Comparison of ENCODE assay signal across 8 cellular contexts in genomic region chr17:8248751-8249607, GRCh38. TPM values are rescaled to one million over a fixed set of nuclear protein-coding genes. Genes with fewer than 3 reads are reported as not detected.
A peak's percentile ranks its signal among the peaks of the same experiment; 100 is the strongest.
DNase-seq lines count a peak whose midpoint lies in the region; ATAC-seq and TF ChIP-seq lines count a peak whose summit lies in the region.

PFAS (plus strand) TSS chr17:8249289; CDS start chr17:8253938, 4,649 bp downstream.

- H3K27ac ChIP-seq in left ventricle myocardium inferior (replicated peaks), result peak within 1 kb of the TSS; percentile 97
- peak within 1 kb of the TSS; percentile 96 to 99 (median 98) for H3K27ac ChIP-seq in upper lobe of left lung

- TF ChIP-seq EP300 in upper lobe of left lung (IDR thresholded peaks at IDR 0.05), result no peak

- H3K36me3 Mint-ChIP-seq in T-helper 17 cell (ENCODE audit: low read depth) (peaks cover 7% of the 10 kb centered on the region), progenitor cell of endocrine pancreas (ENCODE audit: insufficient read depth) (peaks cover 7% of the 10 kb centered on the region)

- WGBS in upper lobe of left lung, 2 donors, result 0 to 2% methylated on average over 18 to 58 of the region's 58 CpGs

- peak; percentile 94 for DNase-seq in GM10266 (ENCODE audit: extremely low spot score)
- DNase-seq in NCI-H146 treated with DMSO at 0.1 percent for 48 hours (lab: John Stamatoyannopoulos, UW; ENCODE audit: unreplicated experiment), result peak; percentile 69
- DNase-seq in T-helper 17 cell, result peak; percentile 90 to 97 (median 93)
- DNase-seq in amygdala (lab: John Stamatoyannopoulos, UW), result peak; percentile 57 to 95 (median 86)
- DNase-seq in left ventricle myocardium inferior, result peak; percentile 97
- DNase-seq in progenitor cell of endocrine pancreas (ENCODE audit: low spot score, unreplicated experiment), result peak; percentile 96
- peak; percentile 97 to 100 for DNase-seq in upper lobe of left lung

- H3K4me3 Mint-ChIP-seq in T-helper 17 cell, result peak within 1 kb of the TSS; percentile 99
- peak within 1 kb of the TSS; percentile 98 for H3K4me3 Mint-ChIP-seq in progenitor cell of endocrine pancreas (ENCODE audit: low read depth)

- H3K4me3 ChIP-seq in left ventricle myocardium inferior, result peak within 1 kb of the TSS; percentile 90
- H3K4me3 ChIP-seq in upper lobe of left lung, result peak within 1 kb of the TSS; percentile 61 to 90 (median 73)

- H3K27ac Mint-ChIP-seq in T-helper 17 cell, result peak within 1 kb of the TSS; percentile 100
- H3K27ac Mint-ChIP-seq in progenitor cell of endocrine pancreas, result peak within 1 kb of the TSS; percentile 100

- no peak for TF ChIP-seq CTCF in GM10266 (IDR thresholded peaks at IDR 0.05; ENCODE audit: control insufficient read depth, insufficient read depth, low read depth, missing control alignments)
- TF ChIP-seq CTCF in left ventricle myocardium inferior (IDR thresholded peaks at IDR 0.05; ENCODE audit: borderline replicate concordance), result no peak
- TF ChIP-seq CTCF in progenitor cell of endocrine pancreas (IDR thresholded peaks at IDR 0.05; ENCODE audit: unreplicated experiment), result no peak
- peak in 2 of 6 experiments; percentile 8 to 14 for TF ChIP-seq CTCF in upper lobe of left lung (IDR thresholded peaks at IDR 0.05)

- H3K27me3 ChIP-seq in left ventricle myocardium inferior (ENCODE audit: low read depth) (no peaks in the 10 kb centered on the region), upper lobe of left lung (no peaks in the 10 kb centered on the region)

- no peaks in the 10 kb centered on the region for H3K27me3 Mint-ChIP-seq in T-helper 17 cell
- H3K27me3 Mint-ChIP-seq in progenitor cell of endocrine pancreas, result no peaks in the 10 kb centered on the region

- H3K36me3 ChIP-seq in left ventricle myocardium inferior, result peaks cover 15% of the 10 kb centered on the region
- peaks cover 0 to 10% (median 2%) of the 10 kb centered on the region in 4 donors for H3K36me3 ChIP-seq in upper lobe of left lung

- ATAC-seq in HG02678 (IDR thresholded peaks at IDR 0.05; ENCODE audit: unreplicated experiment), result peak; percentile 50
- peak; percentile 58 for ATAC-seq in T-helper 17 cell
- ATAC-seq in upper lobe of left lung (ENCODE audit: low FRiP score in 2 of 2), result peak; percentile 87 to 89

- intact Hi-C loops in left ventricle myocardium inferior (cut with micrococcal nuclease), result no loop called here

- H3K9me3 ChIP-seq in T-helper 17 cell (ENCODE audit: control insufficient read depth, low read length, poor library complexity, severe bottlenecking) (no peaks in the 10 kb centered on the region), left ventricle myocardium inferior (replicated peaks) (no peaks in the 10 kb centered on the region), upper lobe of left lung (no peaks in the 10 kb centered on the region)

- peak in 3 of 4 donors; percentile 36 to 56 (median 39) for TF ChIP-seq POLR2A in upper lobe of left lung (IDR thresholded peaks at IDR 0.05)

- H3K4me1 Mint-ChIP-seq in T-helper 17 cell (peaks cover 52% of the 10 kb centered on the region), progenitor cell of endocrine pancreas (ENCODE audit: low read depth) (peaks cover 16% of the 10 kb centered on the region)

- H3K4me1 ChIP-seq in left ventricle myocardium inferior (peaks cover 37% of the 10 kb centered on the region), upper lobe of left lung (peaks cover 6 to 22% (median 15%) of the 10 kb centered on the region in 4 donors)

- H3K9me3 Mint-ChIP-seq in progenitor cell of endocrine pancreas (ENCODE audit: low read depth), result no peaks in the 10 kb centered on the region

RNA-seq across cellular contexts. Expression of gene PFAS, which starts in this region (rescaled TPM):
- 10 to 100 TPM; 21.1 to 27.0 TPM for total RNA-seq in T-helper 17 cell
- total RNA-seq in left ventricle myocardium inferior, result 9.8 TPM
- 110 and 112 TPM in 2 replicates for total RNA-seq in progenitor cell of endocrine pancreas
- total RNA-seq in upper lobe of left lung, result 10 to 100 TPM; 11.9 to 60.8 (median 29.5) TPM

Comparison
In these comparisons a context has a peak if more than half of its experiments do, and no peak if none do; other contexts are left out.
1. Peak in every context shown above with its lines: DNase-seq, ATAC-seq, H3K4me3 ChIP-seq and H3K27ac ChIP-seq.